ENCODE assay signal across 9 cellular contexts in the genomic region with DNA sequence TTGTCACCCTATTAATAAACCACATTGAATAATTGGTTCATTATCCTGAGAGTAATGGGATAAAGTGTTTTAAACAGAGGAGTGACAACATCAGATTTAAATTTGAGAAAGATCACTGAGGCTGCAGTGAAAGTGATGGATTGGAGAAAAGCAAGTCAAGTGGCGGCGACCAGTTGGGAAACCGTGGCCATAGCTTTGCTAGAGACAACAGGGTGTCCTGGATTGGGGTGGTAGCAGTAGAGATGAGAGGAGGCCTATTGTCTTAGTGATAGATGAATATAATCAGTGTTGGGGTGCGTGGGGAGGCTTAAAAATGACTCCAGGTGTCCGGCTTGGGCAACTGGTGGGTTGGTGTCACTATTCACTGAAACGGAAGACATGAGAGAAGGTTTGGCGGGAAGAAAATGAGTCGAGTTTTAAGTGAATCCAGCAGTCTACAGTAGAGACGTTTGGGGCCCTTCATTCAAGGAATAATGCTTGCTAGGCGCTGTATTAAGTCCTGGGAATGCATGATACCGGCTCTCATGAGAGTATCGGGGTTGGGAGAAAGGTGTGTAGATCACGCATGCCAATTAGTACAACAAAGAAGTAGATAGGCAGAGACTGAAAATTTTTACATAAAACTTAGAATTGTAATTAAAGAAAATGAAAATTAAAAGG. TPM values are rescaled to one million over a fixed set of nuclear protein-coding genes. Genes with fewer than 3 reads are reported as not detected.
DNase-seq lines count a peak whose midpoint lies in the region; ATAC-seq, FAIRE-seq and TF ChIP-seq lines count a peak whose summit lies in the region.
"Had no signal": no experiment of that assay in that cellular context is flagged by ENCODE, and none has a peak within 500 bp of the region (broad histone marks: within the 10 kb centered on the region; RNA-seq: fewer than 3 reads in every experiment).

No MANE protein-coding gene starts in this region.

- FAIRE-seq in A549 (lab: Jason Lieb, UNC) = no peak

- TF ChIP-seq CTCF in A549 (IDR thresholded peaks at IDR 0.05) (no peak), HCT116 (IDR thresholded peaks at IDR 0.05 in 2 of 3, conservative IDR thresholded peaks at IDR 0.05 in 1 of 3; ENCODE audit: borderline replicate concordance in 1 of 3, insufficient read depth in 1 of 3, low read depth in 2 of 3, low read length in 2 of 3) (no peak), thyroid gland (IDR thresholded peaks at IDR 0.05) (no peak)

- BruUV-seq in HCT116 (replicated peaks; lab: Mats Ljungman, UMichigan) = TSS peak; percentile 57

- RAD21 ChIA-PET in HCT116 (lab: Charles Lee; ENCODE audit: low non-redundant PET in 1 of 2, low total read pairs in 2 of 2, uncharacterized antibody in 2 of 2, unreplicated experiment in 2 of 2) = no interaction called here

- TF ChIP-seq POLR2A in A549 (IDR thresholded peaks at IDR 0.05; ENCODE audit: low read length) (no peak), HCT116 (IDR thresholded peaks at IDR 0.05; ENCODE audit: borderline replicate concordance, extremely low read depth, insufficient read depth, insufficient read length) (no peak), thyroid gland (IDR thresholded peaks at IDR 0.05) (no peak)

- H3K36me3 Mint-ChIP-seq in activated naive CD8-positive, alpha-beta T cell treated with anti-CD3 and anti-CD28 coated beads for 36 hours = peaks cover 2% of the 10 kb centered on the region

- no peaks in the 10 kb centered on the region for H4K20me1 ChIP-seq in HCT116 (ENCODE audit: insufficient read depth)

- POLR2A ChIA-PET in A549 (lab: Yijun Ruan, JAX) (interaction anchor here (1.3 kb wide), 1 partner anchor 29 kb away, joined by 3 read pairs; no protein-coding TSS in a partner anchor), HCT116 (lab: Charles Lee) (no interaction called here)

- H3K27ac ChIP-seq in A549 (peak overlapping the region; percentile 85 to 93), HCT116 (ENCODE audit: low read depth, low read length) (no peak overlapping the region), thyroid gland (peak overlapping the region in 1 of 3 donors; percentile 60)

- intact Hi-C loops in HCT116 (cut with micrococcal nuclease) = no loop called here
- intact Hi-C loops in thyroid gland (cut with DNase I) = no loop called here

- H3K4me3 ChIP-seq in A549 (peak overlapping the region; percentile 71), HCT116 (replicated peaks in 1 of 2; ENCODE audit: low read depth in 1 of 2, low read length in 2 of 2) (peak overlapping the region; percentile 69 to 78), thyroid gland (replicated peaks in 1 of 3) (peak overlapping the region in 2 of 3 donors; percentile 86 to 87)

- H3K27me3 Mint-ChIP-seq in activated naive CD8-positive, alpha-beta T cell treated with anti-CD3 and anti-CD28 coated beads for 36 hours = no peaks in the 10 kb centered on the region

- peak overlapping the region; percentile 93 for H3K4me3 Mint-ChIP-seq in activated naive CD8-positive, alpha-beta T cell treated with anti-CD3 and anti-CD28 coated beads for 36 hours

- TF ChIP-seq RAD21 in A549 (conservative IDR thresholded peaks at IDR 0.05 in 1 of 2, IDR thresholded peaks at IDR 0.05 in 1 of 2) (no peak), HCT116 (IDR thresholded peaks at IDR 0.05; ENCODE audit: low read depth) (no peak)

- H3K4me1 Mint-ChIP-seq in activated naive CD8-positive, alpha-beta T cell treated with anti-CD3 and anti-CD28 coated beads for 36 hours = peaks cover 18% of the 10 kb centered on the region

- H3K9me3 Mint-ChIP-seq in activated naive CD8-positive, alpha-beta T cell treated with anti-CD3 and anti-CD28 coated beads for 36 hours = no peaks in the 10 kb centered on the region

- peak in 1 of 2 experiments; percentile 8; a peak in 3 of 6 replicates for ATAC-seq in A549
- ATAC-seq in HCT116 = no peak
- no peak for ATAC-seq in HG03095 (IDR thresholded peaks at IDR 0.05; ENCODE audit: unreplicated experiment)

- peak overlapping the region; percentile 87 for H3K27ac Mint-ChIP-seq in activated naive CD8-positive, alpha-beta T cell treated with anti-CD3 and anti-CD28 coated beads for 36 hours

- DNase-seq in A549 (ENCODE audit: low read depth in 1 of 2, low spot score in 1 of 2) = no peak
- no peak for DNase-seq in HCT116 (ENCODE audit: low read depth, low spot score)
- no peak for DNase-seq in activated naive CD8-positive, alpha-beta T cell treated with anti-CD3 and anti-CD28 coated beads for 36 hours
- DNase-seq in kidney glomerular epithelial cell (lab: John Stamatoyannopoulos, UW) = peak; percentile 49
- no peak for DNase-seq in thyroid gland
- no peak for DNase-seq in NCI-H774 (lab: John Stamatoyannopoulos, UW)
- DNase-seq in NCI-H1092 (lab: John Stamatoyannopoulos, UW) = no peak

- H3K27me3 ChIP-seq in HCT116 (ENCODE audit: insufficient read depth, low read length) (no peaks in the 10 kb centered on the region), thyroid gland (no peaks in the 10 kb centered on the region)

- peak overlapping the region; percentile 77 for H3K9ac ChIP-seq in HCT116 (ENCODE audit: low read length)

- 16% methylated on average over 13 of the region's 13 CpGs for WGBS in A549 (ENCODE audit: missing lambda C conversion rate)
- 17 to 19% methylated on average over 13 of the region's 13 CpGs for WGBS in thyroid gland, 2 donors

- H3K79me2 ChIP-seq in HCT116 (ENCODE audit: insufficient read depth, low read length) = peaks cover 21% of the 10 kb centered on the region

- H3K9me3 ChIP-seq in A549 (no peaks in the 10 kb centered on the region), HCT116 (ENCODE audit: control insufficient read depth in 1 of 2, insufficient read depth in 1 of 2, low read depth in 1 of 2, low read length in 2 of 2) (no peaks in the 10 kb centered on the region), thyroid gland (no peaks in the 10 kb centered on the region)

- H3K4me1 ChIP-seq in A549 (peaks cover 13% of the 10 kb centered on the region), HCT116 (ENCODE audit: control insufficient read depth in 1 of 2, insufficient read depth in 2 of 2, low read length in 2 of 2) (peaks cover 4 to 19% of the 10 kb centered on the region in 2 experiments; a peak in 3 of 4 replicates), thyroid gland (peaks cover 12% of the 10 kb centered on the region in 2 donors)

- H3K36me3 ChIP-seq in HCT116 (ENCODE audit: control insufficient read depth in 1 of 2, insufficient read depth in 2 of 2, low read length in 2 of 2) (peaks cover 4 to 20% of the 10 kb centered on the region in 2 experiments; a peak in 2 of 4 replicates), thyroid gland (peaks cover 12 to 15% of the 10 kb centered on the region in 2 donors)

- no peak for TF ChIP-seq EP300 in A549 (IDR thresholded peaks at IDR 0.05)

- no peaks in the 10 kb centered on the region for H3K9me2 ChIP-seq in HCT116 (ENCODE audit: insufficient read depth)

- no peak overlapping the region for H2AFZ ChIP-seq in HCT116 (ENCODE audit: low read depth, low read length, poor library complexity, severe bottlenecking)

- CTCF ChIA-PET in A549 (lab: Yijun Ruan, JAX) (no interaction called here), HCT116 (lab: Charles Lee) (no interaction called here)

- peak overlapping the region; percentile 93 for H3K4me2 ChIP-seq in A549
- peak overlapping the region; percentile 81 for H3K4me2 ChIP-seq in HCT116 (ENCODE audit: low read length)

TF ChIP-seq in A549, 52 proteins besides CTCF, POLR2A, EP300 and RAD21 (continues in another document):
- TF ChIP-seq NR3C1 (IDR thresholded peaks at IDR 0.05) = no peak
- no peak for TF ChIP-seq HOXA7 (CRISPR knock-in tag; IDR thresholded peaks at IDR 0.05)
- TF ChIP-seq CBX2 (IDR thresholded peaks at IDR 0.05; ENCODE audit: borderline replicate concordance, low read depth) = no peak
- no peak for TF ChIP-seq ESRRA (IDR thresholded peaks at IDR 0.05; ENCODE audit: borderline replicate concordance, low read length)
- TF ChIP-seq SMC3 (IDR thresholded peaks at IDR 0.05) = no peak
- no peak for TF ChIP-seq NPAS2 (CRISPR knock-in tag; IDR thresholded peaks at IDR 0.05; ENCODE audit: borderline replicate concordance)

TF ChIP-seq in HCT116, 20 proteins besides CTCF, POLR2A, EP300 and RAD21 (continues in another document):
- TF ChIP-seq ZFX (IDR thresholded peaks at IDR 0.05) (no peak), ZNF274 (IDR thresholded peaks at IDR 0.05; ENCODE audit: low read depth, low read length) (no peak), FOSL1 (IDR thresholded peaks at IDR 0.05; ENCODE audit: low read depth) (no peak)
- TF ChIP-seq, protein P1, sequence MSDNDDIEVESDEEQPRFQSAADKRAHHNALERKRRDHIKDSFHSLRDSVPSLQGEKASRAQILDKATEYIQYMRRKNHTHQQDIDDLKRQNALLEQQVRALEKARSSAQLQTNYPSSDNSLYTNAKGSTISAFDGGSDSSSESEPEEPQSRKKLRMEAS (IDR thresholded peaks at IDR 0.05) = no peak

RNA-seq across cellular contexts. Expression of a gene that starts 0.8 kb away (rescaled TPM):
- 19.4 and 20.2 TPM in 2 replicates for polyA plus RNA-seq in A549 (2011; rRNA removed)
- polyA plus RNA-seq in A549 (2012; cell fraction: cytosol; rRNA removed) = 7.9 and 9.3 TPM in 2 replicates
- polyA plus RNA-seq in A549 (2012; cell fraction: nucleus; rRNA removed) = 4.1 and 6.7 TPM in 2 replicates
- 11.4 to 12.1 TPM (median 11.4 TPM) in 3 replicates for polyA plus RNA-seq in A549 (2017; fragmentation: RNase III; extraction: RNeasy Plus Mini Kit Qiagen cat#74134 plus additional on column Dnase treatment)
- polyA minus RNA-seq in A549 (2011; rRNA and poly(A)+ RNA removed) = 16.7 and 19.8 TPM in 2 replicates
- total RNA-seq in HCT116 (2021; ENCODE audit: unreplicated experiment) = 36.2 TPM
- polyA plus RNA-seq in HCT116 (2012) = 14.6 and 16.4 TPM in 2 replicates
- 10 to 100 TPM; 29.4 to 29.7 TPM for total RNA-seq in activated naive CD8-positive, alpha-beta T cell treated with anti-CD3 and anti-CD28 coated beads for 36 hours
- 10 to 100 TPM; 36.7 to 65.6 (median 41.8) TPM for total RNA-seq in thyroid gland

RNA-seq across cellular contexts. Expression of a gene that starts 7.5 kb away (rescaled TPM):
- polyA plus RNA-seq in A549 (2011; rRNA removed) (not detected in 2 replicates), A549 (2017; fragmentation: RNase III; extraction: RNeasy Plus Mini Kit Qiagen cat#74134 plus additional on column Dnase treatment) (not detected in 3 replicates)
- polyA plus RNA-seq in A549 (2012; cell fraction: cytosol; rRNA removed) = not detected in 2 replicates
- not detected in 2 replicates for polyA plus RNA-seq in A549 (2012; cell fraction: nucleus; rRNA removed)
- not detected in 2 replicates for polyA minus RNA-seq in A549 (2011; rRNA and poly(A)+ RNA removed)
- total RNA-seq in HCT116 (2021; ENCODE audit: unreplicated experiment) (0.37 TPM), thyroid gland (not detected)
- polyA plus RNA-seq in HCT116 (2012) = not detected in 2 replicates
- total RNA-seq in activated naive CD8-positive, alpha-beta T cell treated with anti-CD3 and anti-CD28 coated beads for 36 hours = not detected
- total RNA-seq: pulmonary artery endothelial cell had no signal

RNA-seq across cellular contexts. Expression of a gene that starts 24.7 kb away (rescaled TPM):
- polyA plus RNA-seq in A549 (2011; rRNA removed) (0.09 TPM in 1 of 2 replicates, not detected in the other), A549 (2017; fragmentation: RNase III; extraction: RNeasy Plus Mini Kit Qiagen cat#74134 plus additional on column Dnase treatment) (0.04 TPM in 1 of 3 replicates, not detected in the others)
- 0.01 TPM in 1 of 2 replicates, not detected in the other for polyA plus RNA-seq in A549 (2012; cell fraction: cytosol; rRNA removed)
- not detected in 2 replicates for polyA plus RNA-seq in A549 (2012; cell fraction: nucleus; rRNA removed)
- polyA minus RNA-seq in A549 (2011; rRNA and poly(A)+ RNA removed) = not detected in 2 replicates
- total RNA-seq in HCT116 (2021; ENCODE audit: unreplicated experiment) (0.44 TPM), thyroid gland (10 to 100 TPM in 1 of 4 donors, 1 to 10 TPM in 2, under 1 TPM in 1; 0.89 to 12.8 (median 1.4) TPM)
- 0.08 TPM in 1 of 2 replicates, not detected in the other for polyA plus RNA-seq in HCT116 (2012)
- total RNA-seq in activated naive CD8-positive, alpha-beta T cell treated with anti-CD3 and anti-CD28 coated beads for 36 hours = not detected
- total RNA-seq: pulmonary artery endothelial cell had no signal
